Comparison of ENCODE assay signal across 24 cellular contexts in genomic region chr22:27839261-27839660, GRCh38.
"Had no signal": no experiment of that assay in that cellular context is flagged by ENCODE, and none has a peak within 500 bp of the region (broad histone marks: within the 10 kb centered on the region; RNA-seq: fewer than 3 reads in every experiment).

No MANE protein-coding gene starts in this region.

- H3K27ac ChIP-seq: brain microvascular endothelial cell, cardiac muscle cell, SJCRH30 had no signal

- H3K27me3 ChIP-seq: brain microvascular endothelial cell, cardiac muscle cell, MG63, SJCRH30 had no signal

- H3K4me3 Mint-ChIP-seq: activated CD8-positive, alpha-beta memory T cell treated with anti-CD3 and anti-CD28 coated beads, Interleukin-2, amount 10 ng/mL, durations not matched to agents 7 days and 5 days; activated naive CD4-positive, alpha-beta T cell treated with anti-CD3 and anti-CD28 coated beads, Interleukin-2, amount 10 ng/mL, durations not matched to agents 7 days and 5 days; activated naive CD8-positive, alpha-beta T cell treated with anti-CD3 and anti-CD28 coated beads for 36 hours; WTC11 had no signal

- DNase-seq: activated CD4-positive, alpha-beta T cell treated with anti-CD3 and anti-CD28 coated beads for 48 hours; activated CD4-positive, alpha-beta T cell treated with anti-CD3 and anti-CD28 coated beads, Interleukin-2, amount 50 U/mL, for 4 hours; activated CD4-positive, CD25-positive, alpha-beta regulatory T cell treated with anti-CD3 and anti-CD28 coated beads, Interleukin-2, amount 50 U/mL, for 72 hours; activated CD8-positive, alpha-beta memory T cell treated with anti-CD3 and anti-CD28 coated beads, Interleukin-2, amount 10 ng/mL, durations not matched to agents 7 days and 5 days; activated gamma-delta T cell treated with Interleukin-2 at 50 U/mL for 16 hours; activated naive CD4-positive, alpha-beta T cell treated with anti-CD3 and anti-CD28 coated beads, Interleukin-2, amount 10 ng/mL, durations not matched to agents 7 days and 5 days; activated naive CD8-positive, alpha-beta T cell treated with anti-CD3 and anti-CD28 coated beads for 36 hours; activated T-cell treated with anti-CD3 and anti-CD28 coated beads for 4 hours; activated T-cell treated with anti-CD3 and anti-CD28 coated beads, Interleukin-2, amount 50 U/mL, for 48 hours; brain microvascular endothelial cell; MG63; NCI-H1092 treated with DMSO at 0.1 percent for 48 hours; NCI-H1417 treated with DMSO at 0.1 percent for 48 hours; NCI-H1694; NCI-H2081; NCI-H446 treated with DMSO at 0.1 percent for 48 hours; NCI-H524 treated with DMSO at 0.1 percent for 48 hours; NCI-H82; SJCRH30; SK-N-SH; SW 1271 had no signal

- H3K9me3 ChIP-seq: MG63, SJCRH30, SK-N-SH had no signal

- H3K36me3 ChIP-seq: brain microvascular endothelial cell, cardiac muscle cell, SJCRH30 had no signal

- H3K4me3 ChIP-seq: cardiac muscle cell, MG63, SJCRH30 had no signal

- H3K4me1 Mint-ChIP-seq: activated CD8-positive, alpha-beta memory T cell treated with anti-CD3 and anti-CD28 coated beads, Interleukin-2, amount 10 ng/mL, durations not matched to agents 7 days and 5 days; activated naive CD4-positive, alpha-beta T cell treated with anti-CD3 and anti-CD28 coated beads, Interleukin-2, amount 10 ng/mL, durations not matched to agents 7 days and 5 days; activated naive CD8-positive, alpha-beta T cell treated with anti-CD3 and anti-CD28 coated beads for 36 hours had no signal

- H3K27me3 Mint-ChIP-seq: activated CD8-positive, alpha-beta memory T cell treated with anti-CD3 and anti-CD28 coated beads, Interleukin-2, amount 10 ng/mL, durations not matched to agents 7 days and 5 days; activated naive CD8-positive, alpha-beta T cell treated with anti-CD3 and anti-CD28 coated beads for 36 hours had no signal

- ATAC-seq: activated CD8-positive, alpha-beta memory T cell treated with anti-CD3 and anti-CD28 coated beads, Interleukin-2, amount 10 ng/mL, durations not matched to agents 7 days and 5 days; WTC11 had no signal

- H3K27ac Mint-ChIP-seq: activated CD8-positive, alpha-beta memory T cell treated with anti-CD3 and anti-CD28 coated beads, Interleukin-2, amount 10 ng/mL, durations not matched to agents 7 days and 5 days; activated naive CD4-positive, alpha-beta T cell treated with anti-CD3 and anti-CD28 coated beads, Interleukin-2, amount 10 ng/mL, durations not matched to agents 7 days and 5 days; activated naive CD8-positive, alpha-beta T cell treated with anti-CD3 and anti-CD28 coated beads for 36 hours; activated T-helper 2 cell treated with anti-CD3 and anti-CD28 coated beads, Interferon-gamma antibody, Interleukin-2, Interleukin-4, amounts not matched to agents 10 μg/mL and 5 μg/mL and 100 μg/mL, durations not matched to agents 14 hours and 24 hours and 36 hours; WTC11 had no signal
